In genomic region chr11:46913484-46913883, GRCh38 we compare ENCODE assay signal across 17 cellular contexts. TPM values are rescaled to one million over a fixed set of nuclear protein-coding genes. Genes with fewer than 3 reads are reported as not detected.
A peak's percentile ranks its signal among the peaks of the same experiment; 100 is the strongest.
DNase-seq lines count a peak whose midpoint lies in the region; ATAC-seq and TF ChIP-seq lines count a peak whose summit lies in the region.
"Had no signal": no experiment of that assay in that cellular context is flagged by ENCODE, and none has a peak within 500 bp of the region (broad histone marks: within the 10 kb centered on the region; RNA-seq: fewer than 3 reads in every experiment).

No MANE protein-coding gene starts in this region.

- peak overlapping the region; percentile 66 for H3K9ac ChIP-seq in NT2/D1 (ENCODE audit: insufficient read length, low read depth)
- no peak overlapping the region for H3K9ac ChIP-seq in iPS-15b (ENCODE audit: low read depth, low read length)

- 70 to 85% methylated on average over 3 of the region's 3 CpGs for WGBS in lower leg skin, 2 donors

- H3K4me3 ChIP-seq in A673 (ENCODE audit: low read depth, low read length, poor library complexity, severe bottlenecking) = no peak overlapping the region
- peak overlapping the region; percentile 27 for H3K4me3 ChIP-seq in NT2/D1 (ENCODE audit: insufficient read length, low read depth)
- peak overlapping the region; percentile 63 for H3K4me3 ChIP-seq in iPS-15b (ENCODE audit: low read depth, low read length)
- H3K4me3 ChIP-seq in lower leg skin (ENCODE audit: low read depth, poor library complexity, severe bottlenecking) = no peak overlapping the region
- H3K4me3 ChIP-seq: lung, Peyer's patch had no signal

- no peaks in the 10 kb centered on the region for H3K36me3 Mint-ChIP-seq in neural crest cell (ENCODE audit: low read depth)
- H3K36me3 Mint-ChIP-seq in activated T-helper 17 cell treated with anti-CD3 and anti-CD28 coated beads, Interleukin-2, amount 50 U/mL, for 72 hours (ENCODE audit: low read depth) = no peaks in the 10 kb centered on the region
- H3K36me3 Mint-ChIP-seq: naive thymus-derived CD8-positive, alpha-beta T cell had no signal

- no peaks in the 10 kb centered on the region for H3K9me3 Mint-ChIP-seq in neural crest cell
- no peaks in the 10 kb centered on the region for H3K9me3 Mint-ChIP-seq in activated T-helper 17 cell treated with anti-CD3 and anti-CD28 coated beads, Interleukin-2, amount 50 U/mL, for 72 hours
- H3K9me3 Mint-ChIP-seq: naive thymus-derived CD8-positive, alpha-beta T cell had no signal

- H3K27ac ChIP-seq in A673 (ENCODE audit: low read depth, low read length, poor library complexity, severe bottlenecking) = peak overlapping the region; percentile 49
- H3K27ac ChIP-seq: Peyer's patch had no signal

- no peaks in the 10 kb centered on the region for H3K27me3 ChIP-seq in A673 (replicated peaks; ENCODE audit: insufficient read depth, low read depth, low read length, poor library complexity)
- no peaks in the 10 kb centered on the region for H3K27me3 ChIP-seq in NT2/D1 (ENCODE audit: insufficient read depth, insufficient read length)
- H3K27me3 ChIP-seq in iPS-15b (ENCODE audit: control insufficient read depth, insufficient read depth, low read length) = peaks cover 41% of the 10 kb centered on the region
- H3K27me3 ChIP-seq: Peyer's patch had no signal

- POLR2A ChIA-PET in A673 (lab: Charles Lee; ENCODE audit: low non-redundant PET) = interaction anchor here (0.5 kb wide), 1 partner anchor 835 kb away, joined by 3 read pairs; no protein-coding TSS in a partner anchor

- ATAC-seq in activated T-helper 17 cell treated with anti-CD3 and anti-CD28 coated beads, Interleukin-2, amount 50 U/mL, for 72 hours (replicated peaks) = no peak
- ATAC-seq: naive thymus-derived CD8-positive, alpha-beta T cell; stimulated activated naive CD8-positive, alpha-beta T cell treated with anti-CD3 and anti-CD28 coated beads, Interleukin-15, Interleukin-2, amounts not matched to agents 100 U/mL and 50 U/mL, for 24 hours had no signal

- CTCF ChIA-PET in A673 (lab: Charles Lee) = interaction anchor here (0.5 to 3.6 kb wide), 4 partner anchors 88 to 441 kb away, joined by 3 to 31 read pairs (median 4); no protein-coding TSS in a partner anchor

- peaks cover 56% of the 10 kb centered on the region for H3K4me1 Mint-ChIP-seq in neural crest cell
- H3K4me1 Mint-ChIP-seq in activated T-helper 17 cell treated with anti-CD3 and anti-CD28 coated beads, Interleukin-2, amount 50 U/mL, for 72 hours = peaks cover 7% of the 10 kb centered on the region

- H3K9me3 ChIP-seq in A673 (ENCODE audit: low read depth, low read length, poor library complexity, severe bottlenecking) (no peaks in the 10 kb centered on the region), NT2/D1 (ENCODE audit: insufficient read depth, low read length) (no peaks in the 10 kb centered on the region), iPS-15b (ENCODE audit: control insufficient read depth, insufficient read depth, low read length) (no peaks in the 10 kb centered on the region)
- H3K9me3 ChIP-seq: Peyer's patch had no signal

- H3K4me3 Mint-ChIP-seq in neural crest cell = peak overlapping the region; percentile 85
- H3K4me3 Mint-ChIP-seq in activated T-helper 17 cell treated with anti-CD3 and anti-CD28 coated beads, Interleukin-2, amount 50 U/mL, for 72 hours = no peak overlapping the region
- H3K4me3 Mint-ChIP-seq: naive thymus-derived CD8-positive, alpha-beta T cell had no signal

- intact Hi-C loops in A673 (cut with micrococcal nuclease; ENCODE audit: unreplicated experiment) = loop anchor here (2.0 kb wide), 1 partner anchor 67 kb away; the partner anchor contains the start of gene CKAP5
- intact Hi-C loops in lower leg skin (cut with DNase I; ENCODE audit: low total_unique reads) = no loop called here

- DNase-seq in A673 (ENCODE audit: low spot score) (no peak), NT2/D1 (ENCODE audit: low read depth, low spot score) (peak; percentile 50), neural crest cell (ENCODE audit: low read depth, low spot score) (no peak), lower leg skin (ENCODE audit: low spot score in 2 of 2) (no peak), NCI-H1417 treated with DMSO at 0.1 percent for 48 hours (lab: John Stamatoyannopoulos, UW) (no peak), NCI-H2196 (lab: John Stamatoyannopoulos, UW; ENCODE audit: unreplicated experiment) (no peak)
- DNase-seq: activated CD4-positive, alpha-beta T cell treated with anti-CD3 and anti-CD28 coated beads, Interleukin-2, amount 50 U/mL, for 48 hours; activated naive CD4-positive, alpha-beta T cell treated with Interleukin-2 at 50 U/mL for 16 hours; activated T-cell treated with anti-CD3 and anti-CD28 coated beads for 4 hours; DMS 273 treated with DMSO at 0.1 percent for 48 hours; naive thymus-derived CD8-positive, alpha-beta T cell; Peyer's patch; stimulated activated naive CD8-positive, alpha-beta T cell treated with anti-CD3 and anti-CD28 coated beads, Interleukin-15, Interleukin-2, amounts not matched to agents 100 U/mL and 50 U/mL, for 24 hours had no signal

- no peak for TF ChIP-seq POLR2A in lower leg skin (IDR thresholded peaks at IDR 0.05)

- BruUV-seq in A673 (replicated peaks; lab: Mats Ljungman, UMichigan) = no TSS peak

- no peak for TF ChIP-seq CTCF in A673 (conservative IDR thresholded peaks at IDR 0.05; ENCODE audit: low read depth, low read length)
- TF ChIP-seq CTCF in neural crest cell (conservative IDR thresholded peaks at IDR 0.05) = no peak
- no peak for TF ChIP-seq CTCF in lower leg skin (IDR thresholded peaks at IDR 0.05)

- H3K27me3 Mint-ChIP-seq in neural crest cell (ENCODE audit: low read depth) = peaks cover 6% of the 10 kb centered on the region
- peaks cover 46% of the 10 kb centered on the region for H3K27me3 Mint-ChIP-seq in activated T-helper 17 cell treated with anti-CD3 and anti-CD28 coated beads, Interleukin-2, amount 50 U/mL, for 72 hours

- H3K36me3 ChIP-seq in A673 (ENCODE audit: insufficient read depth, low read length, poor library complexity, severe bottlenecking) (no peaks in the 10 kb centered on the region), NT2/D1 (ENCODE audit: insufficient read depth, insufficient read length, low read length) (peaks cover 31% of the 10 kb centered on the region), iPS-15b (ENCODE audit: control insufficient read depth, insufficient read depth, low read length) (no peaks in the 10 kb centered on the region)
- H3K36me3 ChIP-seq: Peyer's patch had no signal

- no peak overlapping the region for H3K27ac Mint-ChIP-seq in neural crest cell (ENCODE audit: unreplicated experiment)
- no peak overlapping the region for H3K27ac Mint-ChIP-seq in activated T-helper 17 cell treated with anti-CD3 and anti-CD28 coated beads, Interleukin-2, amount 50 U/mL, for 72 hours
- H3K27ac Mint-ChIP-seq: CD14-positive monocyte; naive thymus-derived CD8-positive, alpha-beta T cell had no signal

- peaks cover 42% of the 10 kb centered on the region for H3K4me1 ChIP-seq in A673 (ENCODE audit: insufficient read depth, low read length, poor library complexity, severe bottlenecking)
- H3K4me1 ChIP-seq in NT2/D1 (ENCODE audit: insufficient read depth, insufficient read length) = peaks cover 15% of the 10 kb centered on the region
- peaks cover 27% of the 10 kb centered on the region for H3K4me1 ChIP-seq in iPS-15b (ENCODE audit: control insufficient read depth, insufficient read depth, low read length)

RNA-seq across cellular contexts. Expression of gene LRP4, which starts 4.9 kb away (rescaled TPM):
- 31.8 and 39.6 TPM in 2 replicates for total RNA-seq in A673 (2021)
- 23.5 and 24.5 TPM in 2 replicates for total RNA-seq in neural crest cell
- total RNA-seq in lower leg skin = 100 to 1,000 TPM in 3 of 4 donors, 10 to 100 TPM in 1; 65.5 to 164 (median 111) TPM
- total RNA-seq in activated T-helper 17 cell treated with anti-CD3 and anti-CD28 coated beads, Interleukin-2, amount 50 U/mL, for 72 hours = under 1 TPM; 0.08 to 0.11 TPM
- total RNA-seq: naive thymus-derived CD8-positive, alpha-beta T cell had no signal

RNA-seq across cellular contexts. Expression of gene CSTPP1, which starts 23.1 kb away (rescaled TPM):
- 79.3 and 89.7 TPM in 2 replicates for total RNA-seq in A673 (2021)
- 58.5 and 60.1 TPM in 2 replicates for total RNA-seq in neural crest cell
- total RNA-seq in lower leg skin = 10 to 100 TPM; 47.5 to 87.6 (median 57.7) TPM
- total RNA-seq in activated T-helper 17 cell treated with anti-CD3 and anti-CD28 coated beads, Interleukin-2, amount 50 U/mL, for 72 hours = 10 to 100 TPM; 15.2 to 19.4 TPM

Comparison
In these comparisons a context has a peak if more than half of its experiments do, and no peak if none do; other contexts are left out.
1. H3K4me3 ChIP-seq: peak in NT2/D1 (single experiment) and iPS-15b (single experiment); none in A673 (single experiment) and lower leg skin (single experiment).
2. RNA of gene LRP4, which starts 4.9 kb away (total RNA-seq): 65.5 to 164 TPM in lower leg skin, 31.8 to 39.6 TPM in A673 and 23.5 to 24.5 TPM in neural crest cell; 0.08 to 0.11 TPM in activated T-helper 17 cell treated with anti-CD3 and anti-CD28 coated beads, Interleukin-2, amount 50 U/mL, for 72 hours; every median in the first group is over 10 times any median in the second.